In genomic region chr1:244448279-244449036, GRCh38 we compare ENCODE assay signal across 11 cellular contexts. TPM values are rescaled to one million over a fixed set of nuclear protein-coding genes. Genes with fewer than 3 reads are reported as not detected.
DNase-seq lines count a peak whose midpoint lies in the region; ATAC-seq and TF ChIP-seq lines count a peak whose summit lies in the region.
"Had no signal": no experiment of that assay in that cellular context is flagged by ENCODE, and none has a peak within 500 bp of the region (broad histone marks: within the 10 kb centered on the region; RNA-seq: fewer than 3 reads in every experiment).

No MANE protein-coding gene starts in this region.

- H2AFZ ChIP-seq in hepatocyte, result no peak overlapping the region

- peaks cover 71% of the 10 kb centered on the region for H3K36me3 Mint-ChIP-seq in activated T-cell treated with anti-CD3 and anti-CD28 coated beads, Interleukin-2, amount 50 U/mL, for 24 hours (ENCODE audit: low read depth)

- H3K4me2 ChIP-seq in hepatocyte, result peak overlapping the region; percentile 21

- H3K4me3 ChIP-seq in hepatocyte (no peak overlapping the region), upper lobe of right lung (no peak overlapping the region)
- H3K4me3 ChIP-seq: skin epidermis had no signal

- H3K27ac ChIP-seq in VCaP, result peak overlapping the region; percentile 95
- no peak overlapping the region for H3K27ac ChIP-seq in hepatocyte
- no peak overlapping the region for H3K27ac ChIP-seq in upper lobe of right lung
- H3K27ac ChIP-seq: skin epidermis had no signal

- 85% methylated on average over 5 of the region's 5 CpGs for WGBS in hepatocyte (ENCODE audit: low lambda C conversion rate, missing lambda C conversion rate)

- DNase-seq in activated T-cell treated with anti-CD3 and anti-CD28 coated beads, Interleukin-2, amount 50 U/mL, for 24 hours, result no peak
- DNase-seq in activated T-cell treated with anti-CD3 and anti-CD28 coated beads for 4 hours (no peak), hepatocyte (ENCODE audit: low spot score) (no peak), superior temporal gyrus (ENCODE audit: extremely low spot score) (peak; percentile 42), upper lobe of right lung (no peak)
- DNase-seq in stimulated activated CD4-positive, alpha-beta T cell treated with anti-CD3 and anti-CD28 coated beads, Interleukin-4, amount 100 ng/mL, for 1 hour, result no peak
- no peak for DNase-seq in activated CD4-positive, alpha-beta T cell treated with anti-CD3 and anti-CD28 coated beads for 1 hour
- DNase-seq: activated B cell treated with CpG ODN at 0.5 μM for 24 hours, EL had no signal

- peaks cover 71% of the 10 kb centered on the region for H3K79me2 ChIP-seq in hepatocyte

- no peak for TF ChIP-seq CTCF in VCaP (conservative IDR thresholded peaks at IDR 0.05)
- no peak for TF ChIP-seq CTCF in hepatocyte (IDR thresholded peaks at IDR 0.05; ENCODE audit: poor library complexity)
- no peak for TF ChIP-seq CTCF in upper lobe of right lung (IDR thresholded peaks at IDR 0.05)

- H3K9me3 ChIP-seq in hepatocyte (ENCODE audit: low read depth) (no peaks in the 10 kb centered on the region), upper lobe of right lung (no peaks in the 10 kb centered on the region)

- no peak overlapping the region for H3K27ac Mint-ChIP-seq in activated T-cell treated with anti-CD3 and anti-CD28 coated beads, Interleukin-2, amount 50 U/mL, for 24 hours
- H3K27ac Mint-ChIP-seq: activated B cell treated with CpG ODN at 0.5 μM for 24 hours had no signal

- no peaks in the 10 kb centered on the region for H3K36me3 ChIP-seq in hepatocyte (replicated peaks; ENCODE audit: insufficient read depth, low read depth)
- no peaks in the 10 kb centered on the region for H3K36me3 ChIP-seq in upper lobe of right lung

- H3K27me3 ChIP-seq in hepatocyte (no peaks in the 10 kb centered on the region), upper lobe of right lung (no peaks in the 10 kb centered on the region)

- H3K9me3 Mint-ChIP-seq in activated T-cell treated with anti-CD3 and anti-CD28 coated beads, Interleukin-2, amount 50 U/mL, for 24 hours, result no peaks in the 10 kb centered on the region
- H3K9me3 Mint-ChIP-seq: activated B cell treated with CpG ODN at 0.5 μM for 24 hours had no signal

- intact Hi-C loops in upper lobe of right lung (cut with DNase I), result no loop called here

- H3K9me2 ChIP-seq in hepatocyte (replicated peaks; ENCODE audit: insufficient read depth), result no peaks in the 10 kb centered on the region

- peaks cover 32% of the 10 kb centered on the region for H3K4me1 ChIP-seq in hepatocyte (ENCODE audit: insufficient read depth)
- peaks cover 45% of the 10 kb centered on the region for H3K4me1 ChIP-seq in upper lobe of right lung

- peaks cover 71% of the 10 kb centered on the region for H3K4me1 Mint-ChIP-seq in activated T-cell treated with anti-CD3 and anti-CD28 coated beads, Interleukin-2, amount 50 U/mL, for 24 hours (ENCODE audit: low read depth)

- H3K27me3 Mint-ChIP-seq in activated T-cell treated with anti-CD3 and anti-CD28 coated beads, Interleukin-2, amount 50 U/mL, for 24 hours, result no peaks in the 10 kb centered on the region
- H3K27me3 Mint-ChIP-seq: activated B cell treated with CpG ODN at 0.5 μM for 24 hours had no signal

- ATAC-seq in upper lobe of right lung, result no peak

- peak overlapping the region; percentile 93 for H3K4me3 Mint-ChIP-seq in activated T-cell treated with anti-CD3 and anti-CD28 coated beads, Interleukin-2, amount 50 U/mL, for 24 hours
- H3K4me3 Mint-ChIP-seq: activated B cell treated with CpG ODN at 0.5 μM for 24 hours had no signal

- H4K20me1 ChIP-seq in hepatocyte (ENCODE audit: insufficient read depth, poor library complexity, severe bottlenecking), result peaks cover 7% of the 10 kb centered on the region

RNA-seq across cellular contexts. Expression of gene ADSS2, which starts 3.3 kb away (rescaled TPM):
- total RNA-seq in hepatocyte, result 42.3 and 45.8 TPM in 2 replicates
- polyA plus RNA-seq in hepatocyte, result 24.2 and 27.2 TPM in 2 replicates
- total RNA-seq in upper lobe of right lung, result 34.2 TPM

RNA-seq across cellular contexts. Expression of gene CATSPERE, which starts 12.6 kb away (rescaled TPM):
- total RNA-seq in hepatocyte (1.0 and 1.7 TPM in 2 replicates), upper lobe of right lung (1.1 TPM)
- polyA plus RNA-seq in hepatocyte, result 1.2 and 2.3 TPM in 2 replicates
